8 cellular contexts compared by ENCODE assay signal in the genomic region with DNA sequence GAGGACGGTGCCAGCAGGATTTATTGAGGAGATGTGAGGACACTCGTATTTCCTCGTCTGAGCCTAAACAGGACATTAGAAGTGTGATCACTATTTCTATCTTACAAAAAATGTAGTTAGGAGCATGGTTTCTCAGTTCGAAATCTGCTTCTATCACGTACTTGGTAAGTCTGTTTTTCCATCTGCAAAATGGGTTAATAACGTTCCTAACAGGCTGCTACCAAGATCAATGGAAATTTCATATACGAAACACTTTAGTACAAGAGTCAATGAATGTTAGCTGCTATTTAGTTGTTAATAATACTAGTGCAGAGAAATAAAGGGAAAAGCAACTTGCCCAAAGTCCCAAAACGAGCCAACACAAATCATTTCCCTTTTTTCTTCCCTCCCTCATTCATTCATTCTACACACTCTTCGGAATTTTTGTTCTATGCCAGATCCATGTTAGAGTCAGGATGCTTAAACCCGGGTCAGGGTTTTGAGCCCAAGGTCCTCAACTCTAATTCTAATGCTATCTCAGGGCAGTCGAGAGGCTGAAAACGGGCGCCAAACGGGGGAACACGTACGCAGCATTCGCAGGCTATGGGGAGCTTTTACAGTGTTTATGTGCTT. TPM values are rescaled to one million over a fixed set of nuclear protein-coding genes. Genes with fewer than 3 reads are reported as not detected.
DNase-seq lines count a peak whose midpoint lies in the region; ATAC-seq and TF ChIP-seq lines count a peak whose summit lies in the region.

No MANE protein-coding gene starts in this region.

- H3K9me3 ChIP-seq in OCI-LY7 (ENCODE audit: low read length) = no peaks in the 10 kb centered on the region
- H3K9me3 ChIP-seq in fibroblast of lung (ENCODE audit: control insufficient read depth, insufficient read depth, low read depth, low read length) = no peaks in the 10 kb centered on the region

- CTCF ChIA-PET in OCI-LY7 (lab: Charles Lee; ENCODE audit: unreplicated experiment) = interaction anchor here (0.6 kb wide), 1 partner anchor 129 kb away, joined by 3 read pairs; no protein-coding TSS in a partner anchor

- TF ChIP-seq CTCF in OCI-LY7 (conservative IDR thresholded peaks at IDR 0.05; ENCODE audit: low read length) = no peak
- TF ChIP-seq CTCF in fibroblast of lung (conservative IDR thresholded peaks at IDR 0.05 in 1 of 2, IDR thresholded peaks at IDR 0.05 in 1 of 2; ENCODE audit: low read depth in 1 of 2, low read length in 2 of 2) = no peak
- TF ChIP-seq CTCF in type B pancreatic cell (conservative IDR thresholded peaks at IDR 0.05) = no peak
- TF ChIP-seq CTCF in osteocyte (IDR thresholded peaks at IDR 0.05) = no peak

- peak overlapping the region; percentile 90 for H3K9ac ChIP-seq in fibroblast of lung (ENCODE audit: insufficient read depth, low read length)

- H3K9me3 Mint-ChIP-seq in type B pancreatic cell (no peaks in the 10 kb centered on the region), osteocyte (ENCODE audit: unreplicated experiment) (no peaks in the 10 kb centered on the region)
- H3K9me3 Mint-ChIP-seq in stimulated activated naive CD8-positive, alpha-beta T cell treated with anti-CD3 and anti-CD28 coated beads, Interleukin-15, amount 100 ng/mL, for 72 hours = no peaks in the 10 kb centered on the region

- no TSS peak for BruUV-seq in OCI-LY7 (replicated peaks; lab: Mats Ljungman, UMichigan)

- H3K27ac ChIP-seq in OCI-LY7 (ENCODE audit: low read depth, low read length, poor library complexity, severe bottlenecking) (peak overlapping the region; percentile 67), fibroblast of lung (ENCODE audit: insufficient read depth, low read length) (peak overlapping the region; percentile 76)

- H3K79me2 ChIP-seq in OCI-LY7 (ENCODE audit: insufficient read depth, low read depth, low read length) = peaks cover 75% of the 10 kb centered on the region
- peaks cover 59% of the 10 kb centered on the region for H3K79me2 ChIP-seq in fibroblast of lung (ENCODE audit: control insufficient read depth, insufficient read depth, low read length)

- H2AFZ ChIP-seq in OCI-LY7 (ENCODE audit: low read length) (peak overlapping the region; percentile 53; the same call in 1 of the 2 replicates), fibroblast of lung (ENCODE audit: low read length) (peak overlapping the region; percentile 58)

- no peak for ATAC-seq in stimulated activated naive CD8-positive, alpha-beta T cell treated with anti-CD3 and anti-CD28 coated beads, Interleukin-15, amount 100 ng/mL, for 72 hours

- H3K27me3 Mint-ChIP-seq in type B pancreatic cell (no peaks in the 10 kb centered on the region), osteocyte (ENCODE audit: unreplicated experiment) (no peaks in the 10 kb centered on the region)
- H3K27me3 Mint-ChIP-seq in stimulated activated naive CD8-positive, alpha-beta T cell treated with anti-CD3 and anti-CD28 coated beads, Interleukin-15, amount 100 ng/mL, for 72 hours = no peaks in the 10 kb centered on the region

- H4K20me1 ChIP-seq in OCI-LY7 (ENCODE audit: insufficient read depth, low read length) = no peaks in the 10 kb centered on the region
- no peaks in the 10 kb centered on the region for H4K20me1 ChIP-seq in fibroblast of lung (ENCODE audit: control insufficient read depth, extremely low read depth, insufficient read depth, low read length)

- H3K4me1 ChIP-seq in OCI-LY7 (ENCODE audit: insufficient read depth, low read length, poor library complexity, severe bottlenecking) (peaks cover 25% of the 10 kb centered on the region), fibroblast of lung (ENCODE audit: control insufficient read depth, extremely low read depth, insufficient read depth, low read length) (peaks cover 5% of the 10 kb centered on the region)

- peaks cover 40% of the 10 kb centered on the region for H3K36me3 ChIP-seq in OCI-LY7 (ENCODE audit: insufficient read depth, low read length)
- peaks cover 4% of the 10 kb centered on the region for H3K36me3 ChIP-seq in fibroblast of lung (ENCODE audit: control insufficient read depth, insufficient read depth, low read length)

- peaks cover 25% of the 10 kb centered on the region for H3K4me1 Mint-ChIP-seq in type B pancreatic cell (ENCODE audit: unreplicated experiment)
- H3K4me1 Mint-ChIP-seq in osteocyte (ENCODE audit: unreplicated experiment) = peaks cover 13% of the 10 kb centered on the region
- peaks cover 12% of the 10 kb centered on the region for H3K4me1 Mint-ChIP-seq in stimulated activated naive CD8-positive, alpha-beta T cell treated with anti-CD3 and anti-CD28 coated beads, Interleukin-15, amount 100 ng/mL, for 72 hours

- POLR2A ChIA-PET in OCI-LY7 (lab: Charles Lee) = interaction anchor here (0.6 to 1.5 kb wide), 5 partner anchors 11 to 231 kb away, joined by 3 read pairs; no protein-coding TSS in a partner anchor

- peaks cover 6% of the 10 kb centered on the region for H3K36me3 Mint-ChIP-seq in type B pancreatic cell
- H3K36me3 Mint-ChIP-seq in osteocyte (ENCODE audit: unreplicated experiment) = peaks cover 19% of the 10 kb centered on the region

- no peaks in the 10 kb centered on the region for H3K9me2 ChIP-seq in OCI-LY7 (ENCODE audit: insufficient read depth, low read length)

- H3K27ac Mint-ChIP-seq in type B pancreatic cell (no peak overlapping the region), osteocyte (ENCODE audit: unreplicated experiment) (no peak overlapping the region)
- H3K27ac Mint-ChIP-seq in stimulated activated naive CD8-positive, alpha-beta T cell treated with anti-CD3 and anti-CD28 coated beads, Interleukin-15, amount 100 ng/mL, for 72 hours = no peak overlapping the region

- peak; percentile 6 for DNase-seq in EL
- peak; percentile 4 for DNase-seq in OCI-LY7 (ENCODE audit: low spot score)
- no peak for DNase-seq in fibroblast of lung (ENCODE audit: low read depth in 2 of 2)
- peak; percentile 11 for DNase-seq in pons (ENCODE audit: low spot score)
- no peak for DNase-seq in NCI-H69 (lab: John Stamatoyannopoulos, UW)
- DNase-seq in type B pancreatic cell (ENCODE audit: extremely low spot score, unreplicated experiment) = no peak
- no peak for DNase-seq in osteocyte (ENCODE audit: extremely low spot score, unreplicated experiment)
- no peak for DNase-seq in stimulated activated naive CD8-positive, alpha-beta T cell treated with anti-CD3 and anti-CD28 coated beads, Interleukin-15, amount 100 ng/mL, for 72 hours

- H3K4me3 ChIP-seq in OCI-LY7 (ENCODE audit: low read depth, low read length, poor library complexity, severe bottlenecking) = peak overlapping the region; percentile 90
- peak overlapping the region; percentile 54 to 100 (median 86) for H3K4me3 ChIP-seq in fibroblast of lung (replicated peaks in 1 of 4; ENCODE audit: control extremely low read depth in 1 of 4, insufficient read depth in 1 of 4, low read depth in 3 of 4, low read length in 4 of 4)

- H3K4me2 ChIP-seq in OCI-LY7 (ENCODE audit: low read length) = peak overlapping the region; percentile 96
- H3K4me2 ChIP-seq in fibroblast of lung (ENCODE audit: extremely low read depth, insufficient read depth, low read length) = peak overlapping the region; percentile 46

- H3K27me3 ChIP-seq in fibroblast of lung (ENCODE audit: control insufficient read depth, insufficient read depth, low read length) = no peaks in the 10 kb centered on the region

- H3K4me3 Mint-ChIP-seq in type B pancreatic cell = no peak overlapping the region
- no peak overlapping the region for H3K4me3 Mint-ChIP-seq in osteocyte (ENCODE audit: unreplicated experiment)
- H3K4me3 Mint-ChIP-seq in stimulated activated naive CD8-positive, alpha-beta T cell treated with anti-CD3 and anti-CD28 coated beads, Interleukin-15, amount 100 ng/mL, for 72 hours = no peak overlapping the region

- intact Hi-C loops in OCI-LY7 (cut with micrococcal nuclease; ENCODE audit: unreplicated experiment) = loop anchor here (2.0 kb wide), 1 partner anchor 127 kb away; no protein-coding TSS in a partner anchor

RNA-seq across cellular contexts. Expression of gene SNRNP40, which starts 0.6 kb away (rescaled TPM):
- total RNA-seq in OCI-LY7 (2014; rRNA removed; shearing (Covaris generic)) = 190 and 202 TPM in 2 replicates
- total RNA-seq in OCI-LY7 (2022) (99.9 and 101 TPM in 2 replicates), fibroblast of lung (96.6 and 102 TPM in 2 replicates), type B pancreatic cell (ENCODE audit: low replicate concordance) (57.1 and 79.9 TPM in 2 replicates), osteocyte (44.9 and 49.6 TPM in 2 replicates)
- 53.5 and 73.9 TPM in 2 replicates for polyA plus RNA-seq in fibroblast of lung
- polyA plus RNA-seq in fibroblast of lung (2012) = 36.3 and 55.9 TPM in 2 replicates
- polyA minus RNA-seq in fibroblast of lung (ENCODE audit: low replicate concordance) = 23.0 and 55.7 TPM in 2 replicates

RNA-seq across cellular contexts. Expression of gene ZCCHC17, which starts 0.9 kb away (rescaled TPM):
- 30.1 and 37.4 TPM in 2 replicates for total RNA-seq in OCI-LY7 (2014; rRNA removed; shearing (Covaris generic))
- 33.8 and 34.7 TPM in 2 replicates for total RNA-seq in OCI-LY7 (2022)
- 30.0 and 34.0 TPM in 2 replicates for total RNA-seq in fibroblast of lung
- polyA plus RNA-seq in fibroblast of lung = 62.3 and 64.8 TPM in 2 replicates
- 41.5 and 49.3 TPM in 2 replicates for polyA plus RNA-seq in fibroblast of lung (2012)
- polyA minus RNA-seq in fibroblast of lung (ENCODE audit: low replicate concordance) = 16.2 and 16.8 TPM in 2 replicates
- total RNA-seq in type B pancreatic cell (ENCODE audit: low replicate concordance) = 29.5 and 35.0 TPM in 2 replicates
- total RNA-seq in osteocyte = 26.3 and 30.7 TPM in 2 replicates

RNA-seq across cellular contexts. Expression of gene NKAIN1, which starts 56.3 kb away (rescaled TPM):
- total RNA-seq in OCI-LY7 (2014; rRNA removed; shearing (Covaris generic)) = not detected in 2 replicates
- total RNA-seq in OCI-LY7 (2022) (not detected in 2 replicates), fibroblast of lung (under 0.01 and 0.17 TPM in 2 replicates), type B pancreatic cell (ENCODE audit: low replicate concordance) (4.4 and 17.1 TPM in 2 replicates), osteocyte (1.9 and 2.2 TPM in 2 replicates)
- 0.07 and 0.19 TPM in 2 replicates for polyA plus RNA-seq in fibroblast of lung
- 0.08 and 0.22 TPM in 2 replicates for polyA plus RNA-seq in fibroblast of lung (2012)
- polyA minus RNA-seq in fibroblast of lung (ENCODE audit: low replicate concordance) = 0.22 TPM in 1 of 2 replicates, not detected in the other

Comparison
In these comparisons a context has a peak if more than half of its experiments do, and no peak if none do; other contexts are left out.
1. DNase-seq: peak in EL (single experiment), OCI-LY7 (single experiment) and pons (single experiment); none in fibroblast of lung (0 of 2), NCI-H69 (single experiment), type B pancreatic cell (single experiment), osteocyte (single experiment) and stimulated activated naive CD8-positive, alpha-beta T cell treated with anti-CD3 and anti-CD28 coated beads, Interleukin-15, amount 100 ng/mL, for 72 hours (0 of 2).